24 cellular contexts compared by ENCODE assay signal in the genomic region with DNA sequence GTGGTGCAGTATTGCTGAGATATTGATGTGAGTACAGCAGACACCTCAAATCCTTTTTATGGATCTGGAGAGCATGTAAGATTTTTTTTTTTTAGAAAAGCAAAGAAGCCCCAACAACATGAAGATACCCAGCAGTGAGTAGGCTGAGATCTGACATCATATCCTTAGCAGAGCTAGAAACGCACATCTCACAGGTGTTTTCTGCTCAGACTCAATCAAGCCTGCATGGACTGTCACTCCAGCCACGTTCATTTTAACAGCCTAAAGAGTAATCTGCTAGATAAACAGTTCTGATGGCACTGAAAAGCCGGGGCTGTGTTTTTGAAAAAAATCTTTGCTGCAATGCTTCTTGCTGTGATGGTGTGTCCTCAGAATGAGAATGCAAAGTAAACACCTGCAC.
"Had no signal": no experiment of that assay in that cellular context is flagged by ENCODE, and none has a peak within 500 bp of the region (broad histone marks: within the 10 kb centered on the region; RNA-seq: fewer than 3 reads in every experiment).

No MANE protein-coding gene starts in this region.

- H3K4me3 ChIP-seq: colonic mucosa, dorsolateral prefrontal cortex, hepatocyte, neural progenitor cell, right lobe of liver, transverse colon had no signal

- H3K27me3 ChIP-seq: colonic mucosa, dorsolateral prefrontal cortex, hepatocyte, neural progenitor cell, right lobe of liver, transverse colon had no signal

- H3K4me1 ChIP-seq: colonic mucosa, neural progenitor cell, right lobe of liver, transverse colon had no signal

- H3K9me3 ChIP-seq: colonic mucosa, right lobe of liver, transverse colon had no signal

- ATAC-seq: effector memory CD8-positive, alpha-beta T cell; esophagus mucosa; left lobe of liver; naive thymus-derived CD8-positive, alpha-beta T cell; right lobe of liver; stimulated activated effector memory CD8-positive, alpha-beta T cell treated with anti-CD3 and anti-CD28 coated beads, Interleukin-12 subunit alpha, Interleukin-12 subunit beta, amount 100 ng/mL, for 72 hours had no signal

- H3K27ac ChIP-seq: colonic mucosa, hepatocyte, neural progenitor cell, right lobe of liver, transverse colon had no signal

- DNase-seq: activated B cell treated with CpG ODN at 0.5 μM for 24 hours; activated CD4-positive, alpha-beta memory T cell treated with anti-CD3 and anti-CD28 coated beads for 36 hours; activated CD4-positive, alpha-beta T cell treated with anti-CD3 and anti-CD28 coated beads for 4 hours; activated effector memory CD4-positive, alpha-beta T cell treated with anti-CD3 and anti-CD28 coated beads, Interleukin-2, amount 50 U/mL, for 16 hours; activated naive CD4-positive, alpha-beta T cell treated with anti-CD3 and anti-CD28 coated beads, Interleukin-2, amount 10 ng/mL, durations not matched to agents 7 days and 5 days; activated T-cell treated with anti-CD3 and anti-CD28 coated beads, Interleukin-2, amount 50 U/mL, for 48 hours; amygdala; colonic mucosa; dorsolateral prefrontal cortex; effector memory CD8-positive, alpha-beta T cell; foreskin melanocyte; glutamatergic neuron; immature natural killer cell; naive thymus-derived CD8-positive, alpha-beta T cell; posterior cingulate gyrus; right lobe of liver; small intestine; stimulated activated CD4-positive, alpha-beta T cell treated with anti-CD3 and anti-CD28 coated beads, Interleukin-2, amount 100 ng/mL, for 24 hours; transverse colon had no signal

- H3K36me3 ChIP-seq: colonic mucosa, neural progenitor cell, right lobe of liver, transverse colon had no signal
